ENCODE assay signal across 30 cellular contexts in the genomic region with DNA sequence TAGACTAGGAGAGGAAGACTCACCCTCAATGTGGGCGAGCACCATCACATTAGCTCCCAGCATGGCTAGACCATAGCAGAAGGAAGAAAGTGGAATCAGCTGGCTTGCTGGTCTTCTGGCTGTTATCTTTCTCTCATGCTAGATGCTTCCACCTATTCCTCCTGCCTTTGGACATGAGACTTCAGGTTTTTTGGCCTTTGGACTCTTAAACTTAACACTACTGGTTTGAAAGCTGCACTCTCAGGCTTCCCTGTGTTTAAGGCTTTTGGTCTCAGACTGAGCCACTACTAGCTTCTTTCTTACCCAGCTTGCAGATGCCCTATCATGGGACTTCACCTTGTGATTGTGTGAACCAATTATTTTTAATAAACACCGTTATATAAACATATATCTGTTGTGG. TPM values are rescaled to one million over a fixed set of nuclear protein-coding genes. Genes with fewer than 3 reads are reported as not detected.
"Had no signal": no experiment of that assay in that cellular context is flagged by ENCODE, and none has a peak within 500 bp of the region (broad histone marks: within the 10 kb centered on the region; RNA-seq: fewer than 3 reads in every experiment).

No MANE protein-coding gene starts in this region.

- FAIRE-seq: urothelium cell line had no signal

- ATAC-seq: stimulated activated effector memory CD8-positive, alpha-beta T cell treated with anti-CD3 and anti-CD28 coated beads, Interleukin-12 subunit alpha, Interleukin-12 subunit beta, amount 100 ng/mL, for 72 hours; stimulated activated memory B cell treated with anti-CD40 and anti-IgM and Interleukin-4, amounts not matched to agents 10 μg/mL and 1 μg/mL and 100 μg/mL, for 72 hours; stimulated activated naive B cell treated with anti-CD40 and anti-IgM and Interleukin-4, amounts not matched to agents 10 μg/mL and 1 μg/mL and 100 μg/mL, for 72 hours; stimulated activated naive CD8-positive, alpha-beta T cell treated with anti-CD3 and anti-CD28 coated beads, Interleukin-15, amount 100 ng/mL, for 72 hours; stimulated activated naive CD8-positive, alpha-beta T cell treated with anti-CD3 and anti-CD28 coated beads, Interleukin-15, Interleukin-2, amounts not matched to agents 100 U/mL and 50 U/mL, for 24 hours; upper lobe of right lung had no signal

- H3K4me1 ChIP-seq: suprapubic skin, testis, thyroid gland, tibial artery, tibial nerve, transverse colon, upper lobe of left lung, upper lobe of right lung, uterus, vagina had no signal

- H3K4me3 ChIP-seq: stomach, suprapubic skin, testis, thoracic aorta, thyroid gland, tibial artery, tibial nerve, transverse colon, upper lobe of left lung, upper lobe of right lung, uterus, vagina had no signal

- H3K27me3 ChIP-seq: stomach, suprapubic skin, testis, thyroid gland, tibial artery, tibial nerve, transverse colon, upper lobe of left lung, upper lobe of right lung, uterus, vagina had no signal

- H3K36me3 ChIP-seq: stomach, suprapubic skin, thoracic aorta, thyroid gland, tibial artery, tibial nerve, transverse colon, upper lobe of left lung, upper lobe of right lung, uterus, vagina had no signal

- DNase-seq: stimulated activated CD4-positive, alpha-beta T cell treated with anti-CD3 and anti-CD28 coated beads, Interleukin-2, amount 100 ng/mL, for 48 hours; stimulated activated CD4-positive, alpha-beta T cell treated with anti-CD3 and anti-CD28 coated beads, Interleukin-4, amount 100 ng/mL, for 1 hour; stimulated activated CD4-positive, alpha-beta T cell treated with anti-CD3 and anti-CD28 coated beads, Interleukin-4, amount 100 ng/mL, for 24 hours; stimulated activated CD4-positive, alpha-beta T cell treated with anti-CD3 and anti-CD28 coated beads, Interleukin-4, amount 100 ng/mL, for 4 hours; stimulated activated CD8-positive, alpha-beta memory T cell treated with anti-CD3 and anti-CD28 coated beads, Interleukin-4, amount 100 ng/mL, for 48 hours; stimulated activated naive B cell treated with anti-CD40 and anti-IgM and Interleukin-4, amounts not matched to agents 10 μg/mL and 1 μg/mL and 100 μg/mL, for 72 hours; stimulated activated naive CD4-positive, alpha-beta T cell; stimulated activated naive CD4-positive, alpha-beta T cell treated with Interleukin-2 at 50 U/mL for 16 hours; stimulated activated naive CD8-positive, alpha-beta T cell treated with anti-CD3 and anti-CD28 coated beads, Interleukin-15, amount 100 ng/mL, for 72 hours; stimulated activated naive CD8-positive, alpha-beta T cell treated with anti-CD3 and anti-CD28 coated beads, Interleukin-15, Interleukin-2, amounts not matched to agents 100 U/mL and 50 U/mL, for 24 hours; stomach; substantia nigra; testis; thyroid gland; tibial artery; transverse colon; trophoblast cell; upper lobe of left lung; upper lobe of right lung; uterus had no signal

- H3K9me3 ChIP-seq: stomach, suprapubic skin, testis, thoracic aorta, thyroid gland, tibial artery, tibial nerve, transverse colon, upper lobe of left lung, upper lobe of right lung, uterus, vagina had no signal

- H3K27ac ChIP-seq: stomach, suprapubic skin, testis, thoracic aorta, thyroid gland, tibial artery, tibial nerve, transverse colon, upper lobe of left lung, upper lobe of right lung, uterus, vagina had no signal

RNA-seq across cellular contexts. Expression of a gene that starts 39.0 kb away (rescaled TPM):
- total RNA-seq: subcutaneous adipose tissue, temporal lobe, testis, thoracic aorta, thyroid gland, tibial nerve, transverse colon, upper lobe of right lung, urinary bladder, uterus, vagina had no signal
- polyA plus RNA-seq: stomach had no signal
